Comparison of ENCODE assay signal across 29 cellular contexts in the genomic region with DNA sequence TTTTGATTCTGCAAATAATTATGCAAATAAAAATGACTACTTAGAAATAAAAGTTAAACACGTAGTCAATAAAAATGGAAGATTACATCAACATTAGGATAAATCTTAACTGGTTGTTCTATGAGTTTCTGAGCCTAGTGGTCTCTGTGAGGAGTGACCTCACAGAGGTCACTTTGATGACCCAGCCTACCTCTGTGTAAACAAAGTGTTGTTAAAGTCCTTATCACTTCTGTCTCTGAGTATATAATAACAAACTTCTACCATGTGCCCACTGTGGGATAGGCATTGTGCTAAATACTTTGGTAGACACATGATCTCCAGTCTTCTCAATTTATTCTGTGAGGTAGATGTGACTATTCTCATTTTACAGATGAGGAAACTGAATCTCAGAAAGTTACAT.
"Had no signal": no experiment of that assay in that cellular context is flagged by ENCODE, and none has a peak within 500 bp of the region (broad histone marks: within the 10 kb centered on the region; RNA-seq: fewer than 3 reads in every experiment).

No MANE protein-coding gene starts in this region.

- H3K27ac ChIP-seq: brain microvascular endothelial cell, ovary, WERI-Rb-1 had no signal

- ATAC-seq: activated CD4-positive, CD25-positive, alpha-beta regulatory T cell treated with anti-CD3 and anti-CD28 coated beads, Interleukin-2, amount 50 U/mL, for 24 hours; left colon; naive thymus-derived CD4-positive, alpha-beta T cell; sciatic nerve; stimulated activated memory B cell treated with anti-CD40 and anti-IgM and Interleukin-4, amounts not matched to agents 10 μg/mL and 1 μg/mL and 100 μg/mL, for 72 hours; stimulated activated naive CD8-positive, alpha-beta T cell treated with anti-CD3 and anti-CD28 coated beads, Interleukin-15, amount 100 ng/mL, for 72 hours; T-helper 17 cell had no signal

- H3K4me3 ChIP-seq: esophagus squamous epithelium, ovary had no signal

- H3K36me3 ChIP-seq: brain microvascular endothelial cell, esophagus squamous epithelium, ovary, WERI-Rb-1 had no signal

- H3K9me3 ChIP-seq: esophagus squamous epithelium, ovary had no signal

- DNase-seq: activated CD4-positive, alpha-beta T cell treated with anti-CD3 and anti-CD28 coated beads for 48 hours; activated CD4-positive, alpha-beta T cell treated with anti-CD3 and anti-CD28 coated beads, Interleukin-2, amount 50 U/mL, for 48 hours; activated CD8-positive, alpha-beta memory T cell treated with anti-CD3 and anti-CD28 coated beads for 24 hours; activated effector memory CD4-positive, alpha-beta T cell treated with Interleukin-2 at 50 U/mL for 16 hours; activated naive CD4-positive, alpha-beta T cell treated with Interleukin-2 at 50 U/mL for 16 hours; activated naive CD8-positive, alpha-beta T cell treated with anti-CD3 and anti-CD28 coated beads, Interleukin-2, amount 10 ng/mL, durations not matched to agents 7 days and 5 days; brain microvascular endothelial cell; central memory CD4-positive, alpha-beta T cell; dermis blood vessel endothelial cell; effector CD4-positive, alpha-beta T cell; esophagus squamous epithelium; hypothalamus; immature natural killer cell; kidney; left colon; midbrain; naive thymus-derived CD4-positive, alpha-beta T cell; ovary; small intestine; stimulated activated CD4-positive, alpha-beta T cell treated with anti-CD3 and anti-CD28 coated beads, Interleukin-4, amount 100 ng/mL, for 4 hours; stimulated activated CD8-positive, alpha-beta memory T cell treated with anti-CD3 and anti-CD28 coated beads, Interleukin-4, amount 100 ng/mL, for 48 hours; stimulated activated naive CD8-positive, alpha-beta T cell treated with anti-CD3 and anti-CD28 coated beads, Interleukin-15, amount 100 ng/mL, for 72 hours; T-helper 17 cell; T1000; trophoblast cell; WERI-Rb-1 had no signal

- H3K27me3 ChIP-seq: brain microvascular endothelial cell, esophagus squamous epithelium, ovary had no signal
